In the genomic region with DNA sequence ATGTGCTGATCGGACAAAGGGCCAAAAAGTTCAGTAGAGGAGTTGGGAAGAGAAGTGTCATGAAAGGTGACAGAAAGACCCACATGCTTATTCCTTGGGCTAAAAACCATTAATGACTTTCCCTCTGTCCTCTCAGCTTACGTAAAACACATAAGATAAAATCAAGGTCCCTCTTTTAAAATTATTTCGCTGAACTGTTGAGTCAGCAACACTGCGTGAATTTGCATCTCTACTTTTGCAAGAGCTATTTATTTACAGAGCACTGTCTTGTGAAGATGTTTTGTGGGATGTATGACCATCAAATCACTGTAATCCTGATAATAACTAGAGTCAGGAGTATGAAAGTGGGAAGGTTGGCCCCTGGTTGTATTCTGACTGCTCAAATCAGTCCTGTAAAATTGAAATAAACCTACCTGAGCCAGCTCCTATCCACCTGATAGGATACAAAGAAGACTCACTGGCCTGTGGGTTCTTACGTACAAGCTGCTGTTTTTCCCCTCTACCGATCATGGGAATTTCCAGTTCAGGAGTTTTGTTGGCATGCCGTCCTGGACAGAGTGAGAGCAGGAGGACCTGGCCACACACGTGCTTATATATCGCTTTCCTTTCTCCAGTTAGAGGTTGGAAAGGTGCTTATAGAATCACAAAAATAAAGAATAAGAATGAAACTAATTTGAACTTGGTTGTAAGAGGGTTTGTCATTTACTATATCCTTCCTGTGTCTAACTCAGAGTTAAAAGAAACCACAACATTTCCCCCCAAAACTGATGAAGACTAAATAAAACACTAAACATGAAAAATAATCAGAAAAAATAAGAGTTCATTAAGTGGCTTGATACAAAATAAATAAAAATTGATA, we compare ENCODE assay signal across 21 cellular contexts. TPM values are rescaled to one million over a fixed set of nuclear protein-coding genes. Genes with fewer than 3 reads are reported as not detected.
A peak's percentile ranks its signal among the peaks of the same experiment; 100 is the strongest.
DNase-seq lines count a peak whose midpoint lies in the region; ATAC-seq, FAIRE-seq and TF ChIP-seq lines count a peak whose summit lies in the region.
"Had no signal": no experiment of that assay in that cellular context is flagged by ENCODE, and none has a peak within 500 bp of the region (broad histone marks: within the 10 kb centered on the region; RNA-seq: fewer than 3 reads in every experiment).

No MANE protein-coding gene starts in this region.

- H3K27me3 ChIP-seq in K562 (ENCODE audit: control insufficient read depth in 2 of 2, insufficient read depth in 2 of 2, low read length in 2 of 2) (no peaks in the 10 kb centered on the region), parathyroid adenoma (ENCODE audit: control insufficient read depth, insufficient read depth, low read length) (no peaks in the 10 kb centered on the region), testis (no peaks in the 10 kb centered on the region)
- H3K27me3 ChIP-seq: gastroesophageal sphincter, right atrium auricular region had no signal

- TF ChIP-seq CTCF in K562 (IDR thresholded peaks at IDR 0.05 in 2 of 3, conservative IDR thresholded peaks at IDR 0.05 in 1 of 3; ENCODE audit: insufficient read depth in 2 of 3, low read depth in 1 of 3, low read length in 3 of 3) (no peak), parathyroid adenoma (IDR thresholded peaks at IDR 0.05) (no peak), testis (IDR thresholded peaks at IDR 0.05) (no peak)

- WGBS in K562 (ENCODE audit: insufficient coverage, low coverage, missing lambda C conversion rate) = 4% methylated on average over 9 of the region's 9 CpGs
- 71 to 77% methylated on average over 9 of the region's 9 CpGs for WGBS in testis, 2 donors

- H3K4me2 ChIP-seq in K562 (ENCODE audit: insufficient read depth, low read length) (no peak overlapping the region), parathyroid adenoma (ENCODE audit: low read length) (peak overlapping the region; percentile 44)

- H3K36me3 ChIP-seq in K562 (ENCODE audit: control insufficient read depth, insufficient read depth, low read length) = no peaks in the 10 kb centered on the region
- no peaks in the 10 kb centered on the region for H3K36me3 ChIP-seq in parathyroid adenoma (ENCODE audit: control insufficient read depth, insufficient read depth, low read length)
- H3K36me3 ChIP-seq in testis (ENCODE audit: low read depth, missing control alignments) = no peaks in the 10 kb centered on the region
- H3K36me3 ChIP-seq: gastroesophageal sphincter, right atrium auricular region had no signal

- peak; percentile 37 to 44 for ATAC-seq in activated T-cell treated with anti-CD3 and anti-CD28 coated beads, Interleukin-2, amount 50 U/mL, for 4 hours
- ATAC-seq in HG02610 (IDR thresholded peaks at IDR 0.05; ENCODE audit: unreplicated experiment) (peak; percentile 45), K562 (no peak), GM18870 (IDR thresholded peaks at IDR 0.05; ENCODE audit: unreplicated experiment) (no peak)
- ATAC-seq: gastroesophageal sphincter, HCT116, Right ventricle myocardium inferior had no signal

- peaks cover 2% of the 10 kb centered on the region for H3K27me3 Mint-ChIP-seq in activated T-cell treated with anti-CD3 and anti-CD28 coated beads, Interleukin-2, amount 50 U/mL, for 4 hours (ENCODE audit: low read depth)

- CTCF ChIA-PET in K562 (lab: Yijun Ruan, JAX; ENCODE audit: low intra/inter-chr PET ratio) = no interaction called here

- DNase-seq in activated T-cell treated with anti-CD3 and anti-CD28 coated beads, Interleukin-2, amount 50 U/mL, for 4 hours = no peak
- DNase-seq in activated T-cell treated with anti-CD3 and anti-CD28 coated beads, Interleukin-2, amount 50 U/mL, for 1 hour = no peak
- DNase-seq in K562 (ENCODE audit: extremely low read depth in 1 of 4, low spot score in 3 of 4) (no peak), testis (no peak), 8988T (no peak)
- DNase-seq: activated CD4-positive, CD25-positive, alpha-beta regulatory T cell treated with anti-CD3 and anti-CD28 coated beads, Interleukin-2, amount 50 U/mL, for 72 hours; GDM1; mesenchymal stem cell; NCI-H1694; NCI-H446 treated with DMSO at 0.1 percent for 48 hours had no signal

- no peaks in the 10 kb centered on the region for H3K79me2 ChIP-seq in K562 (ENCODE audit: control insufficient read depth, insufficient read depth, low read length)
- no peaks in the 10 kb centered on the region for H3K79me2 ChIP-seq in parathyroid adenoma

- no peak overlapping the region for H3K9ac ChIP-seq in K562 (ENCODE audit: insufficient read depth in 1 of 2, low read depth in 2 of 2, low read length in 2 of 2)
- H3K9ac ChIP-seq in parathyroid adenoma = no peak overlapping the region

- peaks cover 36% of the 10 kb centered on the region for H3K4me1 Mint-ChIP-seq in activated T-cell treated with anti-CD3 and anti-CD28 coated beads, Interleukin-2, amount 50 U/mL, for 4 hours (ENCODE audit: low read depth)

- TF ChIP-seq RAD21 in K562 (CRISPR knock-in tag; conservative IDR thresholded peaks at IDR 0.05 in 1 of 2, IDR thresholded peaks at IDR 0.05 in 1 of 2) = no peak

- no peaks in the 10 kb centered on the region for H3K36me3 Mint-ChIP-seq in activated T-cell treated with anti-CD3 and anti-CD28 coated beads, Interleukin-2, amount 50 U/mL, for 4 hours (ENCODE audit: insufficient read depth)

- H3K9me3 Mint-ChIP-seq in activated T-cell treated with anti-CD3 and anti-CD28 coated beads, Interleukin-2, amount 50 U/mL, for 4 hours = peaks cover 7% of the 10 kb centered on the region

- H3K27ac ChIP-seq in K562 (ENCODE audit: extremely low read depth, low read depth, low read length) = no peak overlapping the region
- no peak overlapping the region for H3K27ac ChIP-seq in parathyroid adenoma
- no peak overlapping the region for H3K27ac ChIP-seq in testis
- H3K27ac ChIP-seq: epithelial cell of prostate, gastroesophageal sphincter, right atrium auricular region had no signal

- TF ChIP-seq POLR2A in K562 (conservative IDR thresholded peaks at IDR 0.05) (no peak), testis (IDR thresholded peaks at IDR 0.05) (no peak)

- H3K4me3 Mint-ChIP-seq in activated T-cell treated with anti-CD3 and anti-CD28 coated beads, Interleukin-2, amount 50 U/mL, for 4 hours = peak overlapping the region; percentile 71

- H3K9me1 ChIP-seq in K562 (ENCODE audit: control insufficient read depth, insufficient read depth, low read length) = no peaks in the 10 kb centered on the region

- no TSS peak for BruUV-seq in K562 (replicated peaks; lab: Mats Ljungman, UMichigan)

- H3K4me1 ChIP-seq in K562 (replicated peaks in 1 of 2; ENCODE audit: control insufficient read depth in 2 of 2, insufficient read depth in 2 of 2, low read length in 2 of 2) = no peaks in the 10 kb centered on the region; a peak in 1 of 5 replicates
- peaks cover 3% of the 10 kb centered on the region for H3K4me1 ChIP-seq in parathyroid adenoma
- H3K4me1 ChIP-seq in testis = no peaks in the 10 kb centered on the region
- H3K4me1 ChIP-seq: gastroesophageal sphincter, right atrium auricular region had no signal

- no peaks in the 10 kb centered on the region for H3K9me3 ChIP-seq in K562 (replicated peaks; ENCODE audit: control insufficient read depth, insufficient read depth, low read depth, low read length)
- no peaks in the 10 kb centered on the region for H3K9me3 ChIP-seq in parathyroid adenoma (ENCODE audit: control insufficient read depth, low read length)
- no peaks in the 10 kb centered on the region for H3K9me3 ChIP-seq in testis
- H3K9me3 ChIP-seq: gastroesophageal sphincter, right atrium auricular region had no signal

- in situ Hi-C loops in K562 (cut with MboI) = no loop called here

- no peak overlapping the region for H3K4me3 ChIP-seq in K562
- no peak overlapping the region for H3K4me3 ChIP-seq in parathyroid adenoma (ENCODE audit: low read depth, low read length)
- no peak overlapping the region for H3K4me3 ChIP-seq in testis
- H3K4me3 ChIP-seq: gastroesophageal sphincter, right atrium auricular region had no signal

- no peaks in the 10 kb centered on the region for H4K20me1 ChIP-seq in K562 (replicated peaks; ENCODE audit: control insufficient read depth, insufficient read depth, low read length)

- no peak for FAIRE-seq in K562 (lab: Jason Lieb, UNC)
- FAIRE-seq: D721Med, HTR-8/SVneo had no signal

- intact Hi-C loops in K562 (cut with micrococcal nuclease) (no loop called here), testis (cut with DNase I; ENCODE audit: low total_unique reads) (no loop called here)

- POLR2A ChIA-PET in K562 (lab: Yijun Ruan, JAX) = no interaction called here

- no peak for TF ChIP-seq EP300 in K562 (IDR thresholded peaks at IDR 0.05; ENCODE audit: low read length)

- H2AFZ ChIP-seq in K562 (ENCODE audit: low read depth, low read length) (peak overlapping the region; percentile 46), parathyroid adenoma (peak overlapping the region; percentile 47)

TF ChIP-seq in K562, 482 proteins besides CTCF, POLR2A, EP300 and RAD21 (continues in another document):
- TF ChIP-seq MAFK (IDR thresholded peaks at IDR 0.05; ENCODE audit: low read length) (0 out of 2 replicates have a peak, but pooled peaks have one; percentile 20), ZNF232 (CRISPR knock-in tag; IDR thresholded peaks at IDR 0.05) (no peak)

RNA-seq across cellular contexts. Expression of a gene that starts 42.9 kb away (rescaled TPM):
- under 1 TPM in 1 of 3 donors, not detected in 2; 0.95 TPM for total RNA-seq in activated T-cell treated with anti-CD3 and anti-CD28 coated beads, Interleukin-2, amount 50 U/mL, for 4 hours
- total RNA-seq in K562 (2011; cell fraction: chromatin; rRNA removed; ENCODE audit: low replicate concordance) = not detected in 2 replicates
- not detected in 2 replicates for total RNA-seq in K562 (2011; cell fraction: nucleolus; rRNA removed)
- total RNA-seq in K562 (2011; cell fraction: nucleoplasm; rRNA removed) = not detected in 2 replicates
- total RNA-seq in K562 (2014; rRNA removed) (not detected in 2 replicates), K562 (2014; rRNA removed; fragmentation: Illumina TruSeq; extraction: Trizol) (not detected in 2 replicates), K562 (2015; rRNA removed; fragmentation: Illumina TruSeq; extraction: Trizol) (not detected in 2 replicates), K562 (2021) (not detected in 2 replicates), testis (under 1 TPM in 1 of 2 donors, not detected in 1; 0.25 TPM)
- polyA plus RNA-seq in K562 (2011; rRNA removed) (not detected in 2 replicates), K562 (2014; fragmentation: Illumina TruSeq; extraction: Trizol) (not detected in 2 replicates), K562 (2014; fragmentation: Nextera tagmentation; extraction: Ambion mirVana) (not detected), K562 (2014; rRNA removed) (not detected in 2 replicates), testis (ENCODE audit: insufficient read depth, low read depth, low replicate concordance) (not detected)
- not detected in 2 replicates for polyA plus RNA-seq in K562 (2011; cell fraction: cytosol; rRNA removed)
- polyA plus RNA-seq in K562 (2011; cell fraction: nucleus; rRNA removed) = not detected in 2 replicates
- polyA plus RNA-seq in K562 (2012) = not detected in 2 replicates
- not detected in 2 replicates for polyA minus RNA-seq in K562 (2011; rRNA and poly(A)+ RNA removed)
- polyA minus RNA-seq in K562 (2011; cell fraction: cytosol; rRNA and poly(A)+ RNA removed) = not detected in 2 replicates
- polyA minus RNA-seq in K562 (2011; cell fraction: nucleus; rRNA and poly(A)+ RNA removed) = not detected in 2 replicates
- total RNA-seq: gastroesophageal sphincter, MCF 10A, Right ventricle myocardium inferior had no signal

Comparison
In these comparisons a context has a peak if more than half of its experiments do, and no peak if none do; other contexts are left out.
1. ATAC-seq: peak in activated T-cell treated with anti-CD3 and anti-CD28 coated beads, Interleukin-2, amount 50 U/mL, for 4 hours (2 of 2) and HG02610 (single experiment); none in K562 (single experiment) and GM18870 (single experiment).